20 cellular contexts compared by ENCODE assay signal in genomic region chr11:1514349-1515061, GRCh38. TPM values are rescaled to one million over a fixed set of nuclear protein-coding genes. Genes with fewer than 3 reads are reported as not detected.
DNase-seq lines count a peak whose midpoint lies in the region; ATAC-seq and TF ChIP-seq lines count a peak whose summit lies in the region.
"Had no signal": no experiment of that assay in that cellular context is flagged by ENCODE, and none has a peak within 500 bp of the region (broad histone marks: within the 10 kb centered on the region; RNA-seq: fewer than 3 reads in every experiment).

No MANE protein-coding gene starts in this region.

- TF ChIP-seq CTCF in right atrium auricular region (IDR thresholded peaks at IDR 0.05), result no peak

- H3K9me3 Mint-ChIP-seq in CD4-positive, alpha-beta memory T cell, result no peaks in the 10 kb centered on the region
- H3K9me3 Mint-ChIP-seq: activated B cell treated with CpG ODN at 0.5 μM for 24 hours; activated T-helper 2 cell treated with anti-CD3 and anti-CD28 coated beads, Interferon-gamma antibody, Interleukin-2, Interleukin-4, amounts not matched to agents 10 μg/mL and 5 μg/mL and 100 μg/mL, durations not matched to agents 14 hours and 24 hours and 36 hours; CD8-positive, alpha-beta memory T cell had no signal

- H3K36me3 ChIP-seq in right atrium auricular region (no peaks in the 10 kb centered on the region), neuronal stem cell (replicated peaks in 1 of 2; ENCODE audit: control insufficient read depth in 2 of 2, insufficient read depth in 2 of 2, low read length in 2 of 2) (no peaks in the 10 kb centered on the region)
- no peaks in the 10 kb centered on the region for H3K36me3 ChIP-seq in CD4-positive, alpha-beta memory T cell (ENCODE audit: insufficient read depth, low read length)

- no peaks in the 10 kb centered on the region for H3K27me3 Mint-ChIP-seq in CD4-positive, alpha-beta memory T cell
- H3K27me3 Mint-ChIP-seq: activated B cell treated with CpG ODN at 0.5 μM for 24 hours; CD8-positive, alpha-beta memory T cell; T-helper 17 cell had no signal

- H3K27ac ChIP-seq in right atrium auricular region, result no peak overlapping the region
- no peak overlapping the region for H3K27ac ChIP-seq in neuronal stem cell (replicated peaks; ENCODE audit: low read length)
- no peak overlapping the region for H3K27ac ChIP-seq in CD4-positive, alpha-beta memory T cell (ENCODE audit: low read depth, low read length)
- H3K27ac ChIP-seq: epithelial cell of prostate, GM23248 had no signal

- H3K4me2 ChIP-seq in neuronal stem cell (ENCODE audit: insufficient read depth, low read length, poor library complexity, severe bottlenecking), result no peak overlapping the region

- H3K23ac ChIP-seq in neuronal stem cell (ENCODE audit: low read depth, low read length, poor library complexity), result peak overlapping the region; percentile 28

- POLR2A ChIA-PET in CD4-positive, alpha-beta memory T cell (lab: Charles Lee; ENCODE audit: partially characterized antibody), result no interaction called here

- no peak overlapping the region for H3K4ac ChIP-seq in neuronal stem cell (ENCODE audit: low read length)

- H3K18ac ChIP-seq in neuronal stem cell (ENCODE audit: low read length), result peak overlapping the region; percentile 6

- no CpG with 5 or more reads among the region's 31 CpGs for whole genome bisulfite sequencing in neuronal stem cell (ENCODE audit: extremely low coverage in 2 of 2, insufficient read length in 2 of 2, insufficient replicate concordance in 1 of 2), 2 donors

- no peak overlapping the region for H4K91ac ChIP-seq in neuronal stem cell (ENCODE audit: low read depth, low read length, poor library complexity)

- peak overlapping the region in 1 of 7 donors; percentile 82 for H3K27ac Mint-ChIP-seq in CD4-positive, alpha-beta memory T cell
- H3K27ac Mint-ChIP-seq: activated B cell treated with CpG ODN at 0.5 μM for 24 hours; activated T-helper 2 cell treated with anti-CD3 and anti-CD28 coated beads, Interferon-gamma antibody, Interleukin-2, Interleukin-4, amounts not matched to agents 10 μg/mL and 5 μg/mL and 100 μg/mL, durations not matched to agents 14 hours and 24 hours and 36 hours had no signal

- CTCF ChIA-PET in CD4-positive, alpha-beta memory T cell (lab: Charles Lee; ENCODE audit: partially characterized antibody), result interaction anchor here (0.6 to 2.2 kb wide), 9 partner anchors 10 to 312 kb away, joined by 3 to 6 read pairs (median 4); no protein-coding TSS in a partner anchor

- ATAC-seq in Right ventricle myocardium superior (ENCODE audit: poor library complexity) (peak; percentile 72), GM18870 (IDR thresholded peaks at IDR 0.05; ENCODE audit: unreplicated experiment) (no peak), GM18520 (IDR thresholded peaks at IDR 0.05; ENCODE audit: unreplicated experiment) (no peak)

- H2BK12ac ChIP-seq in neuronal stem cell (ENCODE audit: low read length), result peak overlapping the region; percentile 28

- peak overlapping the region; percentile 9 for H2AK5ac ChIP-seq in neuronal stem cell (ENCODE audit: low read depth, low read length)

- H2BK120ac ChIP-seq in neuronal stem cell (ENCODE audit: low read depth, low read length), result no peak overlapping the region

- intact Hi-C loops in Right ventricle myocardium superior (cut with DNase I), result loop anchor here (5.0 kb wide), 2 partner anchors 57 to 312 kb away; no protein-coding TSS in a partner anchor
- intact Hi-C loops in CD4-positive, alpha-beta memory T cell (cut with micrococcal nuclease), result loop anchor here (1.0 kb wide), 1 partner anchor 61 kb away; no protein-coding TSS in a partner anchor

- H3K4me3 Mint-ChIP-seq in CD4-positive, alpha-beta memory T cell, result peak overlapping the region in 1 of 8 donors; percentile 31
- H3K4me3 Mint-ChIP-seq: activated B cell treated with CpG ODN at 0.5 μM for 24 hours had no signal

- H3K9me3 ChIP-seq in right atrium auricular region (no peaks in the 10 kb centered on the region), neuronal stem cell (replicated peaks in 1 of 2; ENCODE audit: control insufficient read depth in 2 of 2, insufficient read depth in 1 of 2, low read depth in 1 of 2, low read length in 2 of 2) (no peaks in the 10 kb centered on the region)
- H3K9me3 ChIP-seq in CD4-positive, alpha-beta memory T cell (ENCODE audit: control insufficient read depth in 1 of 2, low read length in 2 of 2), result no peaks in the 10 kb centered on the region

- peaks cover 19% of the 10 kb centered on the region for H3K79me1 ChIP-seq in neuronal stem cell (ENCODE audit: low read depth, low read length)

- H3K27me3 ChIP-seq in right atrium auricular region, result no peaks in the 10 kb centered on the region
- no peaks in the 10 kb centered on the region for H3K27me3 ChIP-seq in neuronal stem cell (ENCODE audit: control insufficient read depth in 3 of 3, insufficient read depth in 3 of 3, low read depth in 1 of 3, low read length in 3 of 3)
- no peaks in the 10 kb centered on the region for H3K27me3 ChIP-seq in CD4-positive, alpha-beta memory T cell (ENCODE audit: insufficient read depth, low read length)

- H2AFZ ChIP-seq in neuronal stem cell (ENCODE audit: low read length), result no peak overlapping the region
- H2AFZ ChIP-seq: GM23248 had no signal

- no peak overlapping the region for H3K9ac ChIP-seq in neuronal stem cell (ENCODE audit: low read depth, low read length, poor library complexity)
- H3K9ac ChIP-seq: GM23248 had no signal

- no peak overlapping the region for H4K8ac ChIP-seq in neuronal stem cell (ENCODE audit: low read depth, low read length)

- peak; percentile 75 for DNase-seq in Right ventricle myocardium superior
- DNase-seq in right atrium auricular region (ENCODE audit: low spot score), result no peak
- DNase-seq in epidermal melanocyte (ENCODE audit: insufficient read length, low spot score), result peak; percentile 11
- no peak for DNase-seq in neuronal stem cell (ENCODE audit: low spot score)
- DNase-seq in CD4-positive, alpha-beta memory T cell, result no peak
- no peak for DNase-seq in KG1 (lab: John Stamatoyannopoulos, UW)
- DNase-seq: activated B cell treated with CpG ODN at 0.5 μM for 24 hours; activated CD8-positive, alpha-beta memory T cell treated with anti-CD3 and anti-CD28 coated beads for 24 hours; amniotic stem cell; EL; immature natural killer cell; RPMI8226; stimulated activated naive CD4-positive, alpha-beta T cell treated with Interleukin-2 at 50 U/mL for 16 hours; T-helper 17 cell had no signal

- H3K4me3 ChIP-seq in right atrium auricular region (no peak overlapping the region), neuronal stem cell (ENCODE audit: low read length in 2 of 2) (peak overlapping the region in 1 of 2 donors; percentile 12)
- H3K4me3 ChIP-seq in CD4-positive, alpha-beta memory T cell (ENCODE audit: low read length in 2 of 2), result no peak overlapping the region
- H3K4me3 ChIP-seq: GM23248 had no signal

- peaks cover 43 to 86% (median 67%) of the 10 kb centered on the region in 4 donors for H3K4me1 Mint-ChIP-seq in CD4-positive, alpha-beta memory T cell

- no peak overlapping the region for H3K14ac ChIP-seq in neuronal stem cell (ENCODE audit: low read length)

- no peak overlapping the region for H2BK15ac ChIP-seq in neuronal stem cell (ENCODE audit: low read length)

- peaks cover 5 to 23% of the 10 kb centered on the region in 2 donors for H3K36me3 Mint-ChIP-seq in CD4-positive, alpha-beta memory T cell
- H3K36me3 Mint-ChIP-seq: immature natural killer cell had no signal

- peak overlapping the region; percentile 16 for H2BK5ac ChIP-seq in neuronal stem cell (ENCODE audit: low read length)

- H3K4me1 ChIP-seq in right atrium auricular region (peaks cover 0 to 62% of the 10 kb centered on the region in 2 donors), neuronal stem cell (ENCODE audit: control insufficient read depth in 2 of 2, insufficient read depth in 1 of 2, low read depth in 1 of 2, low read length in 2 of 2) (peaks cover 7 to 17% of the 10 kb centered on the region in 2 donors)
- peaks cover 54% of the 10 kb centered on the region for H3K4me1 ChIP-seq in CD4-positive, alpha-beta memory T cell (ENCODE audit: insufficient read depth, low read length)

RNA-seq across cellular contexts. Expression of gene MOB2, which starts 27.9 kb away (rescaled TPM):
- total RNA-seq in Right ventricle myocardium superior (46.1 TPM), right atrium auricular region (10 to 100 TPM; 22.0 to 27.9 TPM)
- 11.1 TPM for polyA plus RNA-seq in neuronal stem cell (2013, experiment 1 of 2)
- polyA plus RNA-seq in neuronal stem cell (2013, experiment 2 of 2), result 11.5 TPM
- 10 to 100 TPM; 73.1 to 74.1 TPM for total RNA-seq in CD4-positive, alpha-beta memory T cell
- polyA plus RNA-seq in CD4-positive, alpha-beta memory T cell, result 10 to 100 TPM; 48.8 to 67.0 TPM

RNA-seq across cellular contexts. Expression of gene DUSP8, which starts 57.6 kb away (rescaled TPM):
- total RNA-seq in Right ventricle myocardium superior (7.7 TPM), right atrium auricular region (10 to 100 TPM in 1 of 2 donors, 1 to 10 TPM in 1; 4.4 to 24.5 TPM)
- polyA plus RNA-seq in neuronal stem cell (2013, experiment 1 of 2), result 5.8 TPM
- 6.1 TPM for polyA plus RNA-seq in neuronal stem cell (2013, experiment 2 of 2)
- total RNA-seq in CD4-positive, alpha-beta memory T cell, result 1 to 10 TPM; 5.8 TPM
- polyA plus RNA-seq in CD4-positive, alpha-beta memory T cell, result 1 to 10 TPM in 1 of 2 donors, not detected in 1; 1.5 TPM
- polyA plus RNA-seq: GM23248 had no signal

Comparison
In these comparisons a context has a peak if more than half of its experiments do, and no peak if none do; other contexts are left out.
1. DNase-seq: peak in Right ventricle myocardium superior (single experiment) and epidermal melanocyte (single experiment); none in right atrium auricular region (single experiment), neuronal stem cell (single experiment), CD4-positive, alpha-beta memory T cell (0 of 5) and KG1 (single experiment).